26 cellular contexts compared by ENCODE assay signal in the genomic region with DNA sequence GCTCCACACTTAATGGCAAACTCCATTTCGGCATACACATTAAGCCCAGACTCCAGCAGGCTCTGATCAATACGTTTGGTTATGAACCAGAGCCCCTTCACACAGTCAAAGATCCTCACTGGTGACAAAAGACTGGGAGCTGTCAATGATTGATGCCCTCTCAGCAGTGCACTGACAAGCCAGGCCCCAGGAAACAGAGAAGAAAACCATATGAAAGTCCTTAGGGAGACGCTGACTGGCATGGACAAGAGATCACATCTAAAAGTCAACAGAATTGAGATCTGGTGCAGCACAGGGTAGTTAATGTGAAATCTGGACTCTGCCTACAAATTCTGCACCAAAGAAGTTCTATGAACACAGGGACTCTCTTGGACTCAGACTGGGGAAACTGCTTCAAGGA.
DNase-seq lines count a peak whose midpoint lies in the region; ATAC-seq and TF ChIP-seq lines count a peak whose summit lies in the region.
"Had no signal": no experiment of that assay in that cellular context is flagged by ENCODE, and none has a peak within 500 bp of the region (broad histone marks: within the 10 kb centered on the region; RNA-seq: fewer than 3 reads in every experiment).

No MANE protein-coding gene starts in this region.

- H3K27me3 ChIP-seq in GM23338 (ENCODE audit: insufficient read depth) (no peaks in the 10 kb centered on the region), neuronal stem cell (ENCODE audit: control insufficient read depth in 3 of 3, insufficient read depth in 3 of 3, low read depth in 1 of 3, low read length in 3 of 3) (no peaks in the 10 kb centered on the region)

- H3K4me2 ChIP-seq in GM23338 (no peak overlapping the region), neuronal stem cell (ENCODE audit: insufficient read depth, low read length, poor library complexity, severe bottlenecking) (no peak overlapping the region)

- no peak overlapping the region for H3K27ac Mint-ChIP-seq in GM23338
- H3K27ac Mint-ChIP-seq: CD8-positive, alpha-beta T cell; T-helper 1 cell treated with Interleukin-12 subunit alpha and Interleukin-12 subunit beta and Interleukin-4 antibody, amounts not matched to agents 30 μg/mL and 1 μg/mL, for 36 hours had no signal

- no peak overlapping the region for H4K91ac ChIP-seq in neuronal stem cell (ENCODE audit: low read depth, low read length, poor library complexity)

- no peak overlapping the region for H3K4me3 Mint-ChIP-seq in GM23338
- H3K4me3 Mint-ChIP-seq: CD8-positive, alpha-beta T cell; T-helper 1 cell treated with Interleukin-12 subunit alpha and Interleukin-12 subunit beta and Interleukin-4 antibody, amounts not matched to agents 30 μg/mL and 1 μg/mL, for 36 hours had no signal

- DNase-seq in NCI-H345 (lab: John Stamatoyannopoulos, UW) = peak; percentile 19
- DNase-seq in NCI-H345 treated with DMSO at 0.1 percent for 48 hours (lab: John Stamatoyannopoulos, UW; ENCODE audit: unreplicated experiment) = no peak
- DNase-seq in GM23338 (ENCODE audit: low spot score) = no peak
- DNase-seq in neuronal stem cell (ENCODE audit: low spot score) = no peak
- DNase-seq in medulla oblongata (ENCODE audit: extremely low spot score) = no peak
- no peak for DNase-seq in C1 segment of cervical spinal cord (lab: John Stamatoyannopoulos, UW)
- DNase-seq: AML-193; Caco-2; CD8-positive, alpha-beta T cell; DMS 273 treated with DMSO at 0.1 percent for 48 hours; DMS79; EL; GF-D8; Karpas-422; NCI-H1092 treated with DMSO at 0.1 percent for 48 hours; NCI-H1694; NCI-H2081 treated with DMSO at 0.1 percent for 48 hours; NCI-H526 treated with DMSO at 0.1 percent for 48 hours; SHP77; SW 1271 had no signal

- H2BK15ac ChIP-seq in neuronal stem cell (ENCODE audit: low read length) = no peak overlapping the region

- H3K27me3 Mint-ChIP-seq in GM23338 (ENCODE audit: insufficient read depth, low read depth, poor library complexity) = no peaks in the 10 kb centered on the region

- H3K4me1 ChIP-seq in GM23338 (ENCODE audit: insufficient read depth) = peaks cover 27% of the 10 kb centered on the region
- peaks cover 0 to 31% of the 10 kb centered on the region in 2 donors for H3K4me1 ChIP-seq in neuronal stem cell (ENCODE audit: control insufficient read depth in 2 of 2, insufficient read depth in 1 of 2, low read depth in 1 of 2, low read length in 2 of 2)

- peaks cover 6% of the 10 kb centered on the region; the same call in 1 of the 2 replicates for H3K9me2 ChIP-seq in GM23338 (ENCODE audit: insufficient read depth)

- no peak overlapping the region for H3K18ac ChIP-seq in neuronal stem cell (ENCODE audit: low read length)

- no peaks in the 10 kb centered on the region for H3K79me2 ChIP-seq in GM23338 (replicated peaks; ENCODE audit: insufficient read depth)

- H2AFZ ChIP-seq in GM23338 (peak overlapping the region; percentile 72), neuronal stem cell (ENCODE audit: low read length) (peak overlapping the region; percentile 21)

- no peak overlapping the region for H3K14ac ChIP-seq in neuronal stem cell (ENCODE audit: low read length)

- no peaks in the 10 kb centered on the region for H4K20me1 ChIP-seq in GM23338 (replicated peaks; ENCODE audit: insufficient read depth)

- no peaks in the 10 kb centered on the region for H3F3A ChIP-seq in GM23338 (replicated peaks; ENCODE audit: low read depth)

- WGBS in neuronal stem cell (ENCODE audit: extremely low coverage in 2 of 2, insufficient read length in 2 of 2, insufficient replicate concordance in 1 of 2), 2 donors = no CpG with 5 or more reads among the region's 3 CpGs

- H3K27ac ChIP-seq in GM23338 (ENCODE audit: low read depth) = no peak overlapping the region
- H3K27ac ChIP-seq in VCaP = peak overlapping the region; percentile 34; the same call in 1 of the 2 replicates
- no peak overlapping the region for H3K27ac ChIP-seq in neuronal stem cell (replicated peaks; ENCODE audit: low read length)
- H3K27ac ChIP-seq: C4-2B, RWPE1 had no signal

- H3K23ac ChIP-seq in neuronal stem cell (ENCODE audit: low read depth, low read length, poor library complexity) = no peak overlapping the region

- TF ChIP-seq CTCF in GM23338 (conservative IDR thresholded peaks at IDR 0.05; ENCODE audit: low read depth in 2 of 2) (no peak), VCaP (conservative IDR thresholded peaks at IDR 0.05) (no peak)

- peaks cover 44% of the 10 kb centered on the region for H3K4me1 Mint-ChIP-seq in GM23338

- ATAC-seq in GM23338 = no peak
- ATAC-seq: CD8-positive, alpha-beta T cell; HCT116; Panc1 had no signal

- H2BK12ac ChIP-seq in neuronal stem cell (ENCODE audit: low read length) = no peak overlapping the region

- no peak overlapping the region for H3K9ac ChIP-seq in neuronal stem cell (ENCODE audit: low read depth, low read length, poor library complexity)

- H2BK5ac ChIP-seq in neuronal stem cell (ENCODE audit: low read length) = no peak overlapping the region

- H3K36me3 ChIP-seq in GM23338 (ENCODE audit: insufficient read depth) = no peaks in the 10 kb centered on the region
- H3K36me3 ChIP-seq in neuronal stem cell (replicated peaks in 1 of 2; ENCODE audit: control insufficient read depth in 2 of 2, insufficient read depth in 2 of 2, low read length in 2 of 2) = no peaks in the 10 kb centered on the region

- no peak overlapping the region for H4K8ac ChIP-seq in neuronal stem cell (ENCODE audit: low read depth, low read length)

- H3K79me1 ChIP-seq in neuronal stem cell (ENCODE audit: low read depth, low read length) = no peaks in the 10 kb centered on the region

- H3K4me3 ChIP-seq in GM23338 (no peak overlapping the region), neuronal stem cell (ENCODE audit: low read length in 2 of 2) (no peak overlapping the region)

- no peaks in the 10 kb centered on the region for H3K9me3 ChIP-seq in neuronal stem cell (replicated peaks in 1 of 2; ENCODE audit: control insufficient read depth in 2 of 2, insufficient read depth in 1 of 2, low read depth in 1 of 2, low read length in 2 of 2)
- H3K9me3 ChIP-seq: Caco-2 had no signal

- H3K4ac ChIP-seq in neuronal stem cell (ENCODE audit: low read length) = no peak overlapping the region

- no peaks in the 10 kb centered on the region for H3K36me3 Mint-ChIP-seq in GM23338 (ENCODE audit: low read depth)
- H3K36me3 Mint-ChIP-seq: CD8-positive, alpha-beta T cell had no signal

- no peaks in the 10 kb centered on the region; the same call in 2 of the 3 replicates for H3K9me3 Mint-ChIP-seq in GM23338
- H3K9me3 Mint-ChIP-seq: CD8-positive, alpha-beta T cell; T-helper 1 cell treated with Interleukin-12 subunit alpha and Interleukin-12 subunit beta and Interleukin-4 antibody, amounts not matched to agents 30 μg/mL and 1 μg/mL, for 36 hours had no signal

- no peak overlapping the region for H2BK120ac ChIP-seq in neuronal stem cell (ENCODE audit: low read depth, low read length)

- H2AK5ac ChIP-seq in neuronal stem cell (ENCODE audit: low read depth, low read length) = no peak overlapping the region

TF ChIP-seq in GM23338, 12 proteins besides CTCF, POLR2A, EP300 and RAD21 (continues in another document):
- TF ChIP-seq CREB1 (CRISPR knock-in tag; IDR thresholded peaks at IDR 0.05; ENCODE audit: low read depth) = no peak
- TF ChIP-seq ZNF114 (CRISPR knock-in tag; IDR thresholded peaks at IDR 0.05) = no peak
